Comparison of ENCODE assay signal across 15 cellular contexts in the genomic region with DNA sequence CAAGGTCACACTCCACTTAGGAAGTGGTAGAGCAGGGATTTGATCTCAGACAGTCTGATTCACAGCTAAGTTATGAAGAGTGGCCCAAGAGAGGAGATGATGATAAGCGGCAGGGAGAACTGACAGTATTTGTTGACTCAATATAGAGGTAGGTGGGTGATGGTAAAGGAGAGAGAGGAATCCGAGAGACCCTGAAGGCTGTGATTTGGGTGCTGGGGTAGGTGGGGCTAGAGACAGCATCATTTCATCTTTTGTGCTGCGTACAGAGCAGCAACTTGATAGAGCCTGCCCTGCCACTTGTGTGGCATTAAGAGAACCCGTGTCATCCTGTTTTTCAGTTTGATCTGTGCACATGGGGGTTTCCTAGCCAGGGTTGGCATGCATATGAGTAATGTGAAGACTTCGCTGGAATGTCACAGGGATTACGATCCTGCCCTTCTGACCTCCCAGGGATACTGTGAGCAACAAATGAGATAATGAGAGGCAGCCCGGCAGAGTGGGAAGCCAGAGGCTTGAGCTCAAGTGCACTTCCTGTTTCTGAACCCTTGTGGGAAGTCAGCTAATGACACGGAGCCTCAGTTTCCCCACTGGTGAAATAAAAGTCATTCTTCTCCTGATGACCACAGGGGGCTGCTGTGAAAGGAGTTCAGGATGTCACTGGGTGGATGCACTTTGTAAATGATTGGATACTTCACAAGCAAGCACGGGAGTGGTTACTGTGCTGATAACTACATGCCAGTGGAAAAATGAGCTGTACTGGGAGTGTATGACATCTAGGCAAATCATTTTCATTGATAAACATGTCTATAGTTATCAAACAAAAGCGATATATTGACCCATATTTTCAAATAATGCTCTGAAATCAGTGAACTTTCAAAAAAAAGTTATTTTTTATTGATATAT. TPM values are rescaled to one million over a fixed set of nuclear protein-coding genes. Genes with fewer than 3 reads are reported as not detected.
DNase-seq lines count a peak whose midpoint lies in the region; ATAC-seq and TF ChIP-seq lines count a peak whose summit lies in the region.
"Had no signal": no experiment of that assay in that cellular context is flagged by ENCODE, and none has a peak within 500 bp of the region (broad histone marks: within the 10 kb centered on the region; RNA-seq: fewer than 3 reads in every experiment).

No MANE protein-coding gene starts in this region.

- CTCF ChIA-PET in AG04449 (lab: Yijun Ruan, JAX), result interaction anchor here (1.0 to 1.7 kb wide), 2 partner anchors 9 to 25 kb away, joined by 4 to 7 read pairs; no protein-coding TSS in a partner anchor

- peaks cover 12% of the 10 kb centered on the region for H3K4me1 Mint-ChIP-seq in osteocyte (ENCODE audit: unreplicated experiment)
- H3K4me1 Mint-ChIP-seq: activated B cell treated with CpG ODN at 0.5 μM for 24 hours had no signal

- H3K9me3 Mint-ChIP-seq in osteocyte (ENCODE audit: unreplicated experiment), result no peaks in the 10 kb centered on the region
- H3K9me3 Mint-ChIP-seq: activated B cell treated with CpG ODN at 0.5 μM for 24 hours; activated T-helper 1 cell treated with anti-CD3 and anti-CD28 coated beads, Interleukin-12 subunit alpha, Interleukin-12 subunit beta, Interleukin-2, Interleukin-4 antibody, amounts not matched to agents 30 ng/mL and 10 ng/mL and 1 ng/mL, durations not matched to agents 14 hours and 24 hours and 36 hours had no signal

- ATAC-seq in HG02798 (IDR thresholded peaks at IDR 0.05; ENCODE audit: poor library complexity, unreplicated experiment), result no peak

- H3K36me3 Mint-ChIP-seq in osteocyte (ENCODE audit: unreplicated experiment), result no peaks in the 10 kb centered on the region

- no peak for TF ChIP-seq CTCF in AG04449 (IDR thresholded peaks at IDR 0.05; ENCODE audit: insufficient read depth, low read length, missing control alignments)
- no peak for TF ChIP-seq CTCF in HFF-Myc (IDR thresholded peaks at IDR 0.05; ENCODE audit: low read depth, low read length, missing control alignments)
- no peak for TF ChIP-seq CTCF in tibial artery (IDR thresholded peaks at IDR 0.05)
- no peak for TF ChIP-seq CTCF in osteocyte (IDR thresholded peaks at IDR 0.05)

- H3K4me3 ChIP-seq in AG04449 (ENCODE audit: low read depth, low read length), result no peak overlapping the region; the same call in 1 of the 2 replicates
- H3K4me3 ChIP-seq in HFF-Myc (replicated peaks; ENCODE audit: low read depth, low read length), result no peak overlapping the region
- no peak overlapping the region for H3K4me3 ChIP-seq in tibial artery
- H3K4me3 ChIP-seq: right lobe of liver had no signal

- H3K27me3 Mint-ChIP-seq in osteocyte (ENCODE audit: unreplicated experiment), result no peaks in the 10 kb centered on the region

- POLR2A ChIA-PET in AG04449 (lab: Yijun Ruan, JAX), result interaction anchor here (2.0 kb wide), 1 partner anchor 27 kb away, joined by 8 read pairs; no protein-coding TSS in a partner anchor

- no peak overlapping the region for H3K4me3 Mint-ChIP-seq in osteocyte (ENCODE audit: unreplicated experiment)
- H3K4me3 Mint-ChIP-seq: activated B cell treated with CpG ODN at 0.5 μM for 24 hours; activated T-helper 1 cell treated with anti-CD3 and anti-CD28 coated beads, Interleukin-12 subunit alpha, Interleukin-12 subunit beta, Interleukin-2, Interleukin-4 antibody, amounts not matched to agents 30 ng/mL and 10 ng/mL and 1 ng/mL, durations not matched to agents 14 hours and 24 hours and 36 hours had no signal

- no peak overlapping the region for H3K27ac Mint-ChIP-seq in osteocyte (ENCODE audit: unreplicated experiment)
- H3K27ac Mint-ChIP-seq: activated B cell treated with CpG ODN at 0.5 μM for 24 hours; activated T-helper 1 cell treated with anti-CD3 and anti-CD28 coated beads, Interleukin-12 subunit alpha, Interleukin-12 subunit beta, Interleukin-2, Interleukin-4 antibody, amounts not matched to agents 30 ng/mL and 10 ng/mL and 1 ng/mL, durations not matched to agents 14 hours and 24 hours and 36 hours had no signal

- intact Hi-C loops in tibial artery (cut with DNase I; ENCODE audit: low total_unique reads), result no loop called here

- no peaks in the 10 kb centered on the region for H3K36me3 ChIP-seq in tibial artery
- H3K36me3 ChIP-seq: right lobe of liver had no signal

- H3K4me1 ChIP-seq in tibial artery, result no peaks in the 10 kb centered on the region
- H3K4me1 ChIP-seq: right lobe of liver had no signal

- H3K27me3 ChIP-seq in tibial artery, result no peaks in the 10 kb centered on the region
- H3K27me3 ChIP-seq: right lobe of liver had no signal

- DNase-seq in AG04449 (ENCODE audit: low read depth, low spot score), result peak; percentile 84
- DNase-seq in HFF-Myc (ENCODE audit: extremely low read depth, low read depth), result peak; percentile 56
- DNase-seq in amniotic epithelial cell (ENCODE audit: low read depth), result peak; percentile 91
- peak; percentile 23 for DNase-seq in iPS-NIHi7 (ENCODE audit: extremely low spot score)
- no peak for DNase-seq in tibial artery
- no peak for DNase-seq in osteocyte (ENCODE audit: extremely low spot score, unreplicated experiment)
- DNase-seq in hypothalamus (lab: John Stamatoyannopoulos, UW), result no peak
- DNase-seq: activated B cell treated with CpG ODN at 0.5 μM for 24 hours, cerebellar nuclear complex, NCI-H1417 treated with DMSO at 0.1 percent for 48 hours, right lobe of liver had no signal

- H3K27ac ChIP-seq in tibial artery, result no peak overlapping the region
- H3K27ac ChIP-seq: C4-2B, right lobe of liver had no signal

- H3K9me3 ChIP-seq in tibial artery, result no peaks in the 10 kb centered on the region
- H3K9me3 ChIP-seq: right lobe of liver had no signal

RNA-seq across cellular contexts. Expression of a gene that starts 59.5 kb away (rescaled TPM):
- 0.21 and 0.40 TPM in 2 replicates for total RNA-seq in osteocyte
- total RNA-seq: activated B cell treated with CpG ODN at 0.5 μM for 24 hours, OCI-LY7 had no signal

Comparison
In these comparisons a context has a peak if more than half of its experiments do, and no peak if none do; other contexts are left out.
1. DNase-seq: peak in AG04449 (single experiment), HFF-Myc (single experiment), amniotic epithelial cell (single experiment) and iPS-NIHi7 (single experiment); none in tibial artery (0 of 2), osteocyte (single experiment) and hypothalamus (0 of 51).